Comparison of ENCODE assay signal across 19 cellular contexts in the genomic region with DNA sequence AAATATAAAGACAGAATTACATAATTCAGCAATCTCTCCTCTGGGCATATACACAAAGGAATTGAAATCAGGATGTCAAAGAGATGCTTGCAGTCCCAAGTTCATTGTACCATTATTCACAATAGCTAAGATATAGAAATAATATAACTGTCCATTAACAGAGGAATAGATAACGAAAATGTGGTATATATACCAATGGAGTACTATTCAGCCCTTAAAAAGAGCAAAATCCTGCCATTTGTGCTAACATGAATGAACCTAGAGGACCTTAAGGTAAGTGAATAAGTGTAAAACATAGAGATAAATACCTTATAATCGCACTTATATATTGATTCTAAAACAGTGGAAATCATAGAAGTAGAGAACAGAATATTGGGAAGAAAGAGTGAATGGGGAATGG. TPM values are rescaled to one million over a fixed set of nuclear protein-coding genes. Genes with fewer than 3 reads are reported as not detected.
A peak's percentile ranks its signal among the peaks of the same experiment; 100 is the strongest.
DNase-seq lines count a peak whose midpoint lies in the region; ATAC-seq and TF ChIP-seq lines count a peak whose summit lies in the region.
"Had no signal": no experiment of that assay in that cellular context is flagged by ENCODE, and none has a peak within 500 bp of the region (broad histone marks: within the 10 kb centered on the region; RNA-seq: fewer than 3 reads in every experiment).

No MANE protein-coding gene starts in this region.

- H3K36me3 ChIP-seq in CD4-positive, CD25-positive, alpha-beta regulatory T cell (ENCODE audit: control insufficient read depth, insufficient read depth, low read length): peaks cover 20% of the 10 kb centered on the region

- H3K9me3 ChIP-seq in CD4-positive, CD25-positive, alpha-beta regulatory T cell (ENCODE audit: control insufficient read depth in 2 of 2, low read length in 2 of 2): no peaks in the 10 kb centered on the region
- H3K9me3 ChIP-seq: BLaER1, Caco-2 had no signal

- no peaks in the 10 kb centered on the region for H3K27me3 Mint-ChIP-seq in T-helper 1 cell treated with Interleukin-12 subunit alpha and Interleukin-12 subunit beta and Interleukin-4 antibody, amounts not matched to agents 30 μg/mL and 1 μg/mL, for 36 hours (ENCODE audit: low read depth)
- no peaks in the 10 kb centered on the region for H3K27me3 Mint-ChIP-seq in CD4-positive, CD25-positive, alpha-beta regulatory T cell
- H3K27me3 Mint-ChIP-seq in activated B cell treated with CpG ODN at 0.5 μM for 24 hours: no peaks in the 10 kb centered on the region
- peaks cover 3 to 7% (median 4%) of the 10 kb centered on the region in 3 donors for H3K27me3 Mint-ChIP-seq in immature natural killer cell (ENCODE audit: low read depth in 3 of 3)

- peaks cover 46% of the 10 kb centered on the region for H3K36me3 Mint-ChIP-seq in T-helper 1 cell treated with Interleukin-12 subunit alpha and Interleukin-12 subunit beta and Interleukin-4 antibody, amounts not matched to agents 30 μg/mL and 1 μg/mL, for 36 hours (ENCODE audit: low read depth)
- peaks cover 30% of the 10 kb centered on the region for H3K36me3 Mint-ChIP-seq in CD4-positive, CD25-positive, alpha-beta regulatory T cell
- peaks cover 68% of the 10 kb centered on the region for H3K36me3 Mint-ChIP-seq in activated B cell treated with CpG ODN at 0.5 μM for 24 hours (ENCODE audit: low read depth)
- peaks cover 4 to 20% (median 18%) of the 10 kb centered on the region in 3 donors for H3K36me3 Mint-ChIP-seq in immature natural killer cell

- intact Hi-C loops in activated B cell treated with CpG ODN at 0.5 μM for 24 hours (cut with micrococcal nuclease): no loop called here

- H3K4me3 Mint-ChIP-seq in T-helper 1 cell treated with Interleukin-12 subunit alpha and Interleukin-12 subunit beta and Interleukin-4 antibody, amounts not matched to agents 30 μg/mL and 1 μg/mL, for 36 hours: peak overlapping the region; percentile 2
- H3K4me3 Mint-ChIP-seq in CD4-positive, CD25-positive, alpha-beta regulatory T cell: peak overlapping the region in 3 of 4 donors; percentile 40 to 59 (median 57)
- H3K4me3 Mint-ChIP-seq in activated B cell treated with CpG ODN at 0.5 μM for 24 hours: peak overlapping the region; percentile 4
- peak overlapping the region in 3 of 5 donors; percentile 26 to 69 (median 30) for H3K4me3 Mint-ChIP-seq in immature natural killer cell

- TF ChIP-seq CTCF in activated B cell treated with CpG ODN at 0.5 μM for 24 hours (IDR thresholded peaks at IDR 0.05): no peak

- H3K27ac ChIP-seq in CD4-positive, CD25-positive, alpha-beta regulatory T cell (ENCODE audit: insufficient read depth, low read length, poor library complexity, severe bottlenecking): no peak overlapping the region
- H3K27ac ChIP-seq: 22Rv1, BLaER1 had no signal

- peaks cover 57% of the 10 kb centered on the region for H3K4me1 ChIP-seq in CD4-positive, CD25-positive, alpha-beta regulatory T cell (ENCODE audit: control insufficient read depth, insufficient read depth, low read length, poor library complexity, severe bottlenecking)
- H3K4me1 ChIP-seq: Caco-2 had no signal

- POLR2A ChIA-PET in activated B cell treated with CpG ODN at 0.5 μM for 24 hours (lab: Charles Lee): interaction anchor here (2.8 kb wide), 1 partner anchor 68 kb away, joined by 7 read pairs; no protein-coding TSS in a partner anchor

- no peak overlapping the region for H3K27ac Mint-ChIP-seq in T-helper 1 cell treated with Interleukin-12 subunit alpha and Interleukin-12 subunit beta and Interleukin-4 antibody, amounts not matched to agents 30 μg/mL and 1 μg/mL, for 36 hours
- peak overlapping the region in 2 of 3 donors; percentile 7 to 56 for H3K27ac Mint-ChIP-seq in CD4-positive, CD25-positive, alpha-beta regulatory T cell
- peak overlapping the region; percentile 62 for H3K27ac Mint-ChIP-seq in activated B cell treated with CpG ODN at 0.5 μM for 24 hours
- H3K27ac Mint-ChIP-seq in immature natural killer cell: peak overlapping the region; percentile 25 to 90 (median 86)

- no peak for ATAC-seq in CD4-positive, CD25-positive, alpha-beta regulatory T cell (ENCODE audit: low read depth in 2 of 2)
- ATAC-seq in activated B cell treated with CpG ODN at 0.5 μM for 24 hours (ENCODE audit: low read depth) (no peak), GM18858 (IDR thresholded peaks at IDR 0.05; ENCODE audit: unreplicated experiment) (no peak)

- H3K27me3 ChIP-seq in CD4-positive, CD25-positive, alpha-beta regulatory T cell (ENCODE audit: control insufficient read depth, insufficient read depth, low read length): no peaks in the 10 kb centered on the region
- H3K27me3 ChIP-seq: BLaER1 had no signal

- CTCF ChIA-PET in activated B cell treated with CpG ODN at 0.5 μM for 24 hours (lab: Charles Lee): no interaction called here

- H3K9me3 Mint-ChIP-seq in T-helper 1 cell treated with Interleukin-12 subunit alpha and Interleukin-12 subunit beta and Interleukin-4 antibody, amounts not matched to agents 30 μg/mL and 1 μg/mL, for 36 hours: no peaks in the 10 kb centered on the region
- no peaks in the 10 kb centered on the region for H3K9me3 Mint-ChIP-seq in CD4-positive, CD25-positive, alpha-beta regulatory T cell
- H3K9me3 Mint-ChIP-seq in activated B cell treated with CpG ODN at 0.5 μM for 24 hours (no peaks in the 10 kb centered on the region), immature natural killer cell (no peaks in the 10 kb centered on the region)

- H3K4me1 Mint-ChIP-seq in T-helper 1 cell treated with Interleukin-12 subunit alpha and Interleukin-12 subunit beta and Interleukin-4 antibody, amounts not matched to agents 30 μg/mL and 1 μg/mL, for 36 hours (ENCODE audit: low read depth): peaks cover 50% of the 10 kb centered on the region
- H3K4me1 Mint-ChIP-seq in CD4-positive, CD25-positive, alpha-beta regulatory T cell: peaks cover 41 to 75% (median 68%) of the 10 kb centered on the region in 4 donors
- H3K4me1 Mint-ChIP-seq in activated B cell treated with CpG ODN at 0.5 μM for 24 hours (peaks cover 71% of the 10 kb centered on the region), immature natural killer cell (peaks cover 70 to 91% of the 10 kb centered on the region in 2 donors)

- DNase-seq in T-helper 1 cell (no peak), activated B cell treated with CpG ODN at 0.5 μM for 24 hours (no peak), immature natural killer cell (no peak), DMS114 treated with DMSO at 0.1 percent for 48 hours (lab: John Stamatoyannopoulos, UW; ENCODE audit: unreplicated experiment) (no peak)
- DNase-seq in CD4-positive, CD25-positive, alpha-beta regulatory T cell: no peak
- DNase-seq in stimulated activated CD4-positive, alpha-beta T cell treated with anti-CD3 and anti-CD28 coated beads, Interleukin-4, amount 100 ng/mL, for 1 hour: no peak
- DNase-seq: Caco-2, DMS53, HCEC 1CT, IMR-90, MV-4-11, NCI-H1436 treated with DMSO at 0.1 percent for 48 hours, NCI-H2081, NCI-H524 had no signal

- H3K4me3 ChIP-seq in CD4-positive, CD25-positive, alpha-beta regulatory T cell (ENCODE audit: low read depth, low read length): peak overlapping the region; percentile 99
- H3K4me3 ChIP-seq: BLaER1 had no signal

RNA-seq across cellular contexts. Expression of a gene that starts 7.0 kb away (rescaled TPM):
- 55.2 TPM for total RNA-seq in CD4-positive, CD25-positive, alpha-beta regulatory T cell
- polyA plus RNA-seq in CD4-positive, CD25-positive, alpha-beta regulatory T cell: 10 to 100 TPM; 18.8 to 34.2 (median 25.3) TPM
- 105 and 125 TPM in 2 replicates for total RNA-seq in activated B cell treated with CpG ODN at 0.5 μM for 24 hours
- 10 to 100 TPM; 15.7 to 19.9 (median 19.2) TPM for polyA plus RNA-seq in immature natural killer cell
- total RNA-seq: HT-29 had no signal

Comparison
In these comparisons a context has a peak if more than half of its experiments do, and no peak if none do; other contexts are left out.
1. H3K4me3 Mint-ChIP-seq: peak in every context shown above with its lines; median percentile 57 in CD4-positive, CD25-positive, alpha-beta regulatory T cell; 30 in immature natural killer cell; 4 in activated B cell treated with CpG ODN at 0.5 μM for 24 hours; 2 in T-helper 1 cell treated with Interleukin-12 subunit alpha and Interleukin-12 subunit beta and Interleukin-4 antibody, amounts not matched to agents 30 μg/mL and 1 μg/mL, for 36 hours.